ENCODE assay signal across 3 cellular contexts in genomic region chr2:96053385-96053784, GRCh38. TPM values are rescaled to one million over a fixed set of nuclear protein-coding genes. Genes with fewer than 3 reads are reported as not detected.
"Had no signal": no experiment of that assay in that cellular context is flagged by ENCODE, and none has a peak within 500 bp of the region (broad histone marks: within the 10 kb centered on the region; RNA-seq: fewer than 3 reads in every experiment).

No MANE protein-coding gene starts in this region.

RNA-seq across cellular contexts. Expression of gene GPAT2, which starts 18.7 kb away (rescaled TPM):
- total RNA-seq: hepatocyte, mesothelial cell of epicardium, myocyte had no signal
